ENCODE assay signal across 8 cellular contexts in genomic region chr10:121886997-121887622, GRCh38. TPM values are rescaled to one million over a fixed set of nuclear protein-coding genes. Genes with fewer than 3 reads are reported as not detected.
DNase-seq lines count a peak whose midpoint lies in the region; ATAC-seq and TF ChIP-seq lines count a peak whose summit lies in the region.

No MANE protein-coding gene starts in this region.

- H3K4me1 ChIP-seq in DND-41 (ENCODE audit: insufficient read depth, low read length): no peaks in the 10 kb centered on the region

- no peak overlapping the region for H3K4me2 ChIP-seq in DND-41 (ENCODE audit: insufficient read depth, low read length)

- H3K4me3 ChIP-seq in DND-41 (ENCODE audit: low read depth in 1 of 2, low read length in 2 of 2): no peak overlapping the region
- H3K4me3 ChIP-seq in H7 (ENCODE audit: insufficient read depth, low read depth, low read length): no peak overlapping the region
- no peak overlapping the region for H3K4me3 ChIP-seq in epithelial cell of esophagus (ENCODE audit: low read length)

- ATAC-seq in DND-41 (ENCODE audit: insufficient read depth, low read depth) (peak; percentile 90), GM21528 (IDR thresholded peaks at IDR 0.05; ENCODE audit: low FRiP score, unreplicated experiment) (no peak)

- H4K20me1 ChIP-seq in DND-41 (ENCODE audit: insufficient read depth, low read length): no peaks in the 10 kb centered on the region

- H3K9ac ChIP-seq in DND-41 (ENCODE audit: low read depth, low read length): no peak overlapping the region

- no peaks in the 10 kb centered on the region for H3K27me3 ChIP-seq in DND-41 (ENCODE audit: insufficient read depth, low read length, poor library complexity)
- H3K27me3 ChIP-seq in H7 (ENCODE audit: control insufficient read depth, insufficient read depth, low read length): no peaks in the 10 kb centered on the region

- H3K27ac ChIP-seq in DND-41 (ENCODE audit: low read length): no peak overlapping the region

- peaks cover 46% of the 10 kb centered on the region for H3K36me3 ChIP-seq in DND-41 (ENCODE audit: insufficient read depth, low read length)
- H3K36me3 ChIP-seq in H7 (replicated peaks; ENCODE audit: control insufficient read depth, insufficient read depth, low read length): peaks cover 2% of the 10 kb centered on the region; the same call in 1 of the 2 replicates

- H3K79me2 ChIP-seq in DND-41 (ENCODE audit: insufficient read depth, low read length): no peaks in the 10 kb centered on the region

- no peaks in the 10 kb centered on the region for H3K9me3 ChIP-seq in DND-41 (ENCODE audit: insufficient read depth, low read length, severe bottlenecking)

- peak; percentile 81 for TF ChIP-seq CTCF in DND-41 (IDR thresholded peaks at IDR 0.05; ENCODE audit: borderline replicate concordance, extremely low read depth, low read length, poor library complexity, severe bottlenecking)
- peak; percentile 99 for TF ChIP-seq CTCF in epithelial cell of esophagus (IDR thresholded peaks at IDR 0.05; ENCODE audit: insufficient read depth, low read depth, low read length, missing control alignments)

- DNase-seq in DND-41 (peak; percentile 62), H7 (peak; percentile 62), NCI-H510A (lab: John Stamatoyannopoulos, UW) (peak; percentile 39), epithelial cell of esophagus (ENCODE audit: low read depth) (peak; percentile 75), mucosa of gallbladder (ENCODE audit: low spot score) (peak; percentile 40), superior temporal gyrus (ENCODE audit: extremely low spot score) (peak; percentile 91)
- peak; percentile 71 for DNase-seq in activated CD8-positive, alpha-beta memory T cell treated with anti-CD3 and anti-CD28 coated beads for 24 hours

- H2AFZ ChIP-seq in DND-41 (ENCODE audit: low read depth, low read length): no peak overlapping the region

RNA-seq across cellular contexts. Expression of gene ATE1, which starts 40.7 kb away (rescaled TPM):
- 13.4 and 17.3 TPM in 2 replicates for total RNA-seq in H7 (2014; rRNA removed; shearing (Covaris generic))
- 38.4 TPM for total RNA-seq in mucosa of gallbladder

Comparison
In these comparisons a context has a peak if more than half of its experiments do, and no peak if none do; other contexts are left out.
1. DNase-seq: peak in every context shown above with its lines; median percentile 91 in superior temporal gyrus; 75 in epithelial cell of esophagus; 71 in activated CD8-positive, alpha-beta memory T cell treated with anti-CD3 and anti-CD28 coated beads for 24 hours; 62 in DND-41; 62 in H7; 40 in mucosa of gallbladder; 39 in NCI-H510A.